Comparison of ENCODE assay signal across 18 cellular contexts in the genomic region with DNA sequence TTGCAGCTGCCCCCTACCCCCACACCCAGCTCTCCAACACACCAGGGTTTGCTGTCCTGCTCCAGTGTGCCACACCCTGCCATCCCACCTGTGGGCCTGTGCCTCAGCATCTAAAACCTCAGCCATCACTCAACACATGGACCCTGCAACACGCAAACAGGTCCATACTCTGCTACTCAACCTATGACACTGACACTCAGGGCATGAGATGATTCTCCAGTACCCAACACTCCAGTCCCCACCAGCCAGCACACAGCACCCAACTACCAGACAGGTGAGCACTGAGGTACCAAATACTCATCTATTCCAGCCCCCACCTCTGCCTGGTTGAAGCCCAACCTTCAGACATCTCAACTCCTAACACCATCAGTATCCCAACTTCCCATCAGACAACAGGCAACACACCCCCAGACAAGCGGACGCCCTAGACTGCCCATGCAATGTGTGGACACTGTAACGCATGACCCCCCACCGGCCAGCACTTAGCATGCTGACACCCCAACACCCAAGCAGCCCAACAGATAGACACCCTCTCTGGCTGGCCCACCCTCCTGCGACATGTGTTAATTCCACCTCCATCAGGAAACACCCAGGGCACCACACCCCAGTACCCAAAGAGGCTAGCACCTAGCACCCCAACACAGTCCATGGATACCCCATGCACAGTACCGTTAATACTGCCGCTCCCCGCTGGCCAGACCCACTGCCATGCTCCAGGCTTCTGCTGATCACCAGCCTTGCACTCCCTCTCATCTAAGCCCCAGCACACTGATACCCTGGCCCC. TPM values are rescaled to one million over a fixed set of nuclear protein-coding genes. Genes with fewer than 3 reads are reported as not detected.
DNase-seq lines count a peak whose midpoint lies in the region; ATAC-seq and TF ChIP-seq lines count a peak whose summit lies in the region.
"Had no signal": no experiment of that assay in that cellular context is flagged by ENCODE, and none has a peak within 500 bp of the region (broad histone marks: within the 10 kb centered on the region; RNA-seq: fewer than 3 reads in every experiment).

No MANE protein-coding gene starts in this region.

- peaks cover 49% of the 10 kb centered on the region for H3K36me3 Mint-ChIP-seq in activated CD4-positive, alpha-beta T cell treated with anti-CD3 and anti-CD28 coated beads for 36 hours (ENCODE audit: low read depth)
- H3K36me3 Mint-ChIP-seq in CD4-positive, alpha-beta memory T cell, result peaks cover 40 to 58% of the 10 kb centered on the region in 2 donors
- H3K36me3 Mint-ChIP-seq in activated naive CD8-positive, alpha-beta T cell treated with anti-CD3 and anti-CD28 coated beads, Interleukin-2, amount 10 ng/mL, durations not matched to agents 7 days and 5 days, result peaks cover 24% of the 10 kb centered on the region
- H3K36me3 Mint-ChIP-seq in neural crest cell (ENCODE audit: low read depth), result peaks cover 5% of the 10 kb centered on the region

- H3K4me1 Mint-ChIP-seq in activated CD4-positive, alpha-beta T cell treated with anti-CD3 and anti-CD28 coated beads for 36 hours, result peaks cover 25% of the 10 kb centered on the region
- H3K4me1 Mint-ChIP-seq in CD4-positive, alpha-beta memory T cell, result peaks cover 25 to 57% (median 44%) of the 10 kb centered on the region in 4 donors
- H3K4me1 Mint-ChIP-seq in activated naive CD8-positive, alpha-beta T cell treated with anti-CD3 and anti-CD28 coated beads, Interleukin-2, amount 10 ng/mL, durations not matched to agents 7 days and 5 days, result peaks cover 36% of the 10 kb centered on the region
- H3K4me1 Mint-ChIP-seq in neural crest cell, result peaks cover 8% of the 10 kb centered on the region

- CTCF ChIA-PET in activated CD4-positive, alpha-beta T cell treated with anti-CD3 and anti-CD28 coated beads for 36 hours (lab: Charles Lee), result interaction anchor here (0.6 kb wide), 1 partner anchor 96 kb away, joined by 3 read pairs; no protein-coding TSS in a partner anchor
- CTCF ChIA-PET in CD4-positive, alpha-beta memory T cell (lab: Charles Lee; ENCODE audit: partially characterized antibody), result interaction anchor here (1.7 to 6.5 kb wide), 5 partner anchors 10 to 29 kb away, joined by 3 to 119 read pairs (median 46); partner anchors contain the start of gene ZAP70

- H3K9me3 ChIP-seq in CD4-positive, alpha-beta memory T cell (ENCODE audit: control insufficient read depth in 1 of 2, low read length in 2 of 2), result no peaks in the 10 kb centered on the region
- H3K9me3 ChIP-seq: heart left ventricle had no signal

- H3K4me1 ChIP-seq in CD4-positive, alpha-beta memory T cell (ENCODE audit: insufficient read depth, low read length), result peaks cover 34% of the 10 kb centered on the region
- H3K4me1 ChIP-seq: parathyroid adenoma had no signal

- no peaks in the 10 kb centered on the region for H3K27me3 ChIP-seq in CD4-positive, alpha-beta memory T cell (ENCODE audit: insufficient read depth, low read length)
- H3K27me3 ChIP-seq: heart left ventricle had no signal

- H3K4me3 Mint-ChIP-seq in activated CD4-positive, alpha-beta T cell treated with anti-CD3 and anti-CD28 coated beads for 36 hours, result no peak overlapping the region
- H3K4me3 Mint-ChIP-seq in CD4-positive, alpha-beta memory T cell, result no peak overlapping the region
- H3K4me3 Mint-ChIP-seq in activated naive CD8-positive, alpha-beta T cell treated with anti-CD3 and anti-CD28 coated beads, Interleukin-2, amount 10 ng/mL, durations not matched to agents 7 days and 5 days, result no peak overlapping the region
- H3K4me3 Mint-ChIP-seq in neural crest cell, result peak overlapping the region; percentile 41
- H3K4me3 Mint-ChIP-seq: B cell had no signal

- POLR2A ChIA-PET in activated CD4-positive, alpha-beta T cell treated with anti-CD3 and anti-CD28 coated beads for 36 hours (lab: Charles Lee), result no interaction called here
- POLR2A ChIA-PET in CD4-positive, alpha-beta memory T cell (lab: Charles Lee; ENCODE audit: partially characterized antibody), result interaction anchor here (0.8 to 14.2 kb wide), 4 partner anchors 10 to 76 kb away, joined by 3 to 284 read pairs (median 4); partner anchors contain the start of gene ZAP70
- POLR2A ChIA-PET in activated naive CD8-positive, alpha-beta T cell treated with anti-CD3 and anti-CD28 coated beads, Interleukin-2, amount 10 ng/mL, durations not matched to agents 7 days and 5 days (lab: Charles Lee), result interaction anchor here (6.5 kb wide), 1 partner anchor 24 kb away, joined by 60 read pairs; the partner anchor contains the start of gene ZAP70

- H3K4me3 ChIP-seq in CD4-positive, alpha-beta memory T cell (ENCODE audit: low read length in 2 of 2), result no peak overlapping the region
- H3K4me3 ChIP-seq: heart left ventricle, lung had no signal

- H3K9me3 Mint-ChIP-seq in activated CD4-positive, alpha-beta T cell treated with anti-CD3 and anti-CD28 coated beads for 36 hours (ENCODE audit: low read depth), result no peaks in the 10 kb centered on the region
- no peaks in the 10 kb centered on the region for H3K9me3 Mint-ChIP-seq in CD4-positive, alpha-beta memory T cell
- H3K9me3 Mint-ChIP-seq in activated naive CD8-positive, alpha-beta T cell treated with anti-CD3 and anti-CD28 coated beads, Interleukin-2, amount 10 ng/mL, durations not matched to agents 7 days and 5 days, result no peaks in the 10 kb centered on the region
- H3K9me3 Mint-ChIP-seq in neural crest cell, result no peaks in the 10 kb centered on the region

- H3K27ac Mint-ChIP-seq in activated CD4-positive, alpha-beta T cell treated with anti-CD3 and anti-CD28 coated beads for 36 hours, result peak overlapping the region; percentile 6
- H3K27ac Mint-ChIP-seq in CD4-positive, alpha-beta memory T cell, result peak overlapping the region in 6 of 7 donors; percentile 40 to 86 (median 76)
- H3K27ac Mint-ChIP-seq in activated naive CD8-positive, alpha-beta T cell treated with anti-CD3 and anti-CD28 coated beads, Interleukin-2, amount 10 ng/mL, durations not matched to agents 7 days and 5 days, result peak overlapping the region; percentile 56
- H3K27ac Mint-ChIP-seq in neural crest cell (ENCODE audit: unreplicated experiment), result no peak overlapping the region
- H3K27ac Mint-ChIP-seq: B cell had no signal

- no peak overlapping the region for H3K27ac ChIP-seq in CD4-positive, alpha-beta memory T cell (ENCODE audit: low read depth, low read length)
- H3K27ac ChIP-seq: heart left ventricle, parathyroid adenoma had no signal

- DNase-seq in activated CD4-positive, alpha-beta T cell treated with anti-CD3 and anti-CD28 coated beads for 36 hours, result no peak
- no peak for DNase-seq in activated CD4-positive, alpha-beta T cell treated with anti-CD3 and anti-CD28 coated beads, Interleukin-2, amount 50 U/mL, for 4 hours
- DNase-seq in CD4-positive, alpha-beta memory T cell, result no peak
- DNase-seq in activated naive CD8-positive, alpha-beta T cell treated with anti-CD3 and anti-CD28 coated beads, Interleukin-2, amount 10 ng/mL, durations not matched to agents 7 days and 5 days, result no peak
- DNase-seq in neural crest cell (ENCODE audit: low read depth, low spot score) (no peak), germinal center (ENCODE audit: low spot score) (no peak)
- DNase-seq: activated gamma-delta T cell treated with Interleukin-2 at 50 U/mL for 16 hours; NCI-H1092 treated with DMSO at 0.1 percent for 48 hours; NCI-H510A treated with DMSO at 0.1 percent for 48 hours; RPMI8226; stimulated activated CD4-positive, alpha-beta T cell treated with anti-CD3 and anti-CD28 coated beads, Interleukin-2, amount 100 ng/mL, for 24 hours had no signal

- no peaks in the 10 kb centered on the region for H3K27me3 Mint-ChIP-seq in activated CD4-positive, alpha-beta T cell treated with anti-CD3 and anti-CD28 coated beads for 36 hours
- no peaks in the 10 kb centered on the region for H3K27me3 Mint-ChIP-seq in CD4-positive, alpha-beta memory T cell
- H3K27me3 Mint-ChIP-seq in activated naive CD8-positive, alpha-beta T cell treated with anti-CD3 and anti-CD28 coated beads, Interleukin-2, amount 10 ng/mL, durations not matched to agents 7 days and 5 days, result no peaks in the 10 kb centered on the region
- peaks cover 3% of the 10 kb centered on the region for H3K27me3 Mint-ChIP-seq in neural crest cell (ENCODE audit: low read depth)

- ATAC-seq in activated CD4-positive, alpha-beta T cell treated with anti-CD3 and anti-CD28 coated beads for 36 hours, result no peak
- ATAC-seq in activated naive CD8-positive, alpha-beta T cell treated with anti-CD3 and anti-CD28 coated beads, Interleukin-2, amount 10 ng/mL, durations not matched to agents 7 days and 5 days (ENCODE audit: low read depth), result no peak
- ATAC-seq in GM18498 (IDR thresholded peaks at IDR 0.05; ENCODE audit: unreplicated experiment), result no peak
- ATAC-seq in GM19452 (IDR thresholded peaks at IDR 0.05; ENCODE audit: unreplicated experiment), result no peak
- ATAC-seq: heart left ventricle had no signal

- intact Hi-C loops in activated CD4-positive, alpha-beta T cell treated with anti-CD3 and anti-CD28 coated beads for 36 hours (cut with DNase I, micrococcal nuclease), result no loop called here
- intact Hi-C loops in CD4-positive, alpha-beta memory T cell (cut with micrococcal nuclease), result no loop called here

- TF ChIP-seq CTCF in neural crest cell (conservative IDR thresholded peaks at IDR 0.05), result no peak

- H3K36me3 ChIP-seq in CD4-positive, alpha-beta memory T cell (ENCODE audit: insufficient read depth, low read length), result peaks cover 64% of the 10 kb centered on the region
- H3K36me3 ChIP-seq: heart left ventricle had no signal

RNA-seq across cellular contexts. Expression of gene ZAP70, which starts 25.1 kb away (rescaled TPM):
- total RNA-seq in activated CD4-positive, alpha-beta T cell treated with anti-CD3 and anti-CD28 coated beads for 36 hours, result 100 to 1,000 TPM; 153 to 156 TPM
- total RNA-seq in CD4-positive, alpha-beta memory T cell, result 100 to 1,000 TPM; 404 to 419 TPM
- 100 to 1,000 TPM; 140 to 149 TPM for polyA plus RNA-seq in CD4-positive, alpha-beta memory T cell
- 100 to 1,000 TPM; 350 to 367 TPM for total RNA-seq in activated naive CD8-positive, alpha-beta T cell treated with anti-CD3 and anti-CD28 coated beads, Interleukin-2, amount 10 ng/mL, durations not matched to agents 7 days and 5 days
- 2.4 and 2.8 TPM in 2 replicates for total RNA-seq in neural crest cell
- total RNA-seq: A172 had no signal

Comparison
In these comparisons a context has a peak if more than half of its experiments do, and no peak if none do; other contexts are left out.
1. RNA of gene ZAP70, which starts 25.1 kb away (total RNA-seq): 404 to 419 TPM in CD4-positive, alpha-beta memory T cell, 350 to 367 TPM in activated naive CD8-positive, alpha-beta T cell treated with anti-CD3 and anti-CD28 coated beads, Interleukin-2, amount 10 ng/mL, durations not matched to agents 7 days and 5 days and 153 to 156 TPM in activated CD4-positive, alpha-beta T cell treated with anti-CD3 and anti-CD28 coated beads for 36 hours; 2.4 to 2.8 TPM in neural crest cell; every median in the first group is over 10 times any median in the second.